In genomic region chr22:32660292-32660691, GRCh38 we compare ENCODE assay signal across 8 cellular contexts.
A peak's percentile ranks its signal among the peaks of the same experiment; 100 is the strongest.
DNase-seq lines count a peak whose midpoint lies in the region; ATAC-seq and TF ChIP-seq lines count a peak whose summit lies in the region.

No MANE protein-coding gene starts in this region.

- 43% methylated on average over 9 of the region's 9 CpGs for WGBS in prostate gland

- peaks cover 4% of the 10 kb centered on the region for H3K27me3 ChIP-seq in CD4-positive, alpha-beta T cell (ENCODE audit: control insufficient read depth, insufficient read depth, low read length)
- H3K27me3 ChIP-seq in Peyer's patch (no peaks in the 10 kb centered on the region), prostate gland (replicated peaks; ENCODE audit: insufficient read depth) (no peaks in the 10 kb centered on the region)

- no peaks in the 10 kb centered on the region for H3K9me3 ChIP-seq in CD4-positive, alpha-beta T cell (ENCODE audit: control insufficient read depth, low read length)
- no peaks in the 10 kb centered on the region for H3K9me3 ChIP-seq in Peyer's patch
- H3K9me3 ChIP-seq in prostate gland = no peaks in the 10 kb centered on the region

- no peak for ATAC-seq in CD4-positive, alpha-beta T cell (ENCODE audit: poor library complexity)
- peak; percentile 77 for ATAC-seq in Right ventricle myocardium superior (ENCODE audit: poor library complexity)

- H3K27ac ChIP-seq in CD4-positive, alpha-beta T cell (ENCODE audit: low read depth, low read length) = no peak overlapping the region
- H3K27ac ChIP-seq in Peyer's patch (no peak overlapping the region), prostate gland (no peak overlapping the region)

- POLR2A ChIA-PET in CD4-positive, alpha-beta T cell (lab: Charles Lee) = interaction anchor here (1.0 to 1.1 kb wide), 2 partner anchors 16 to 136 kb away, joined by 3 to 8 read pairs; no protein-coding TSS in a partner anchor

- H3K27ac Mint-ChIP-seq in CD4-positive, alpha-beta T cell = no peak overlapping the region
- H3K27ac Mint-ChIP-seq in HFFc6 = no peak overlapping the region

- CTCF ChIA-PET in CD4-positive, alpha-beta T cell (lab: Charles Lee) = interaction anchor here (1.0 to 2.7 kb wide), 2 partner anchors 15 to 137 kb away, joined by 3 to 16 read pairs; no protein-coding TSS in a partner anchor

- TF ChIP-seq POLR2A in Peyer's patch (IDR thresholded peaks at IDR 0.05) (no peak), prostate gland (IDR thresholded peaks at IDR 0.05) (no peak)

- no peak overlapping the region for H3K4me3 Mint-ChIP-seq in CD4-positive, alpha-beta T cell
- no peak overlapping the region for H3K4me3 Mint-ChIP-seq in HFFc6

- H3K4me1 Mint-ChIP-seq in CD4-positive, alpha-beta T cell (ENCODE audit: low read depth) = no peaks in the 10 kb centered on the region
- H3K4me1 Mint-ChIP-seq in HFFc6 (ENCODE audit: low read depth) = peaks cover 30% of the 10 kb centered on the region

- intact Hi-C loops in CD4-positive, alpha-beta T cell (cut with DNase I, micrococcal nuclease) = loop anchor here (1.0 to 5.0 kb wide), 3 partner anchors 137 to 342 kb away; no protein-coding TSS in a partner anchor
- intact Hi-C loops in Right ventricle myocardium superior (cut with DNase I) (loop anchor here (2.0 to 5.0 kb wide), 3 partner anchors 128 to 337 kb away; no protein-coding TSS in a partner anchor), prostate gland (cut with DNase I) (loop anchor here (5.0 kb wide), 2 partner anchors 128 to 137 kb away; no protein-coding TSS in a partner anchor)

- no peaks in the 10 kb centered on the region for H3K9me3 Mint-ChIP-seq in CD4-positive, alpha-beta T cell
- no peaks in the 10 kb centered on the region for H3K9me3 Mint-ChIP-seq in HFFc6

- H3K36me3 Mint-ChIP-seq in CD4-positive, alpha-beta T cell (ENCODE audit: low read depth) = no peaks in the 10 kb centered on the region
- H3K36me3 Mint-ChIP-seq in HFFc6 (ENCODE audit: low read depth) = no peaks in the 10 kb centered on the region

- peak; percentile 27 to 62 (median 39) for DNase-seq in CD4-positive, alpha-beta T cell
- DNase-seq in HFFc6 (peak; percentile 43), Peyer's patch (peak; percentile 35 to 83 (median 73)), Right ventricle myocardium superior (peak; percentile 82), prostate gland (ENCODE audit: low spot score) (peak; percentile 54), NCI-H2196 (lab: John Stamatoyannopoulos, UW; ENCODE audit: unreplicated experiment) (no peak), DMS79 (lab: John Stamatoyannopoulos, UW) (no peak)
- peak in 3 of 4 experiments; percentile 6 to 46 (median 37) for DNase-seq in activated naive CD4-positive, alpha-beta T cell (lab: John Stamatoyannopoulos, UW)

- peaks cover 17% of the 10 kb centered on the region for H3K27me3 Mint-ChIP-seq in CD4-positive, alpha-beta T cell
- peaks cover 1% of the 10 kb centered on the region for H3K27me3 Mint-ChIP-seq in HFFc6 (ENCODE audit: insufficient read depth)

- H3K36me3 ChIP-seq in Peyer's patch (no peaks in the 10 kb centered on the region), prostate gland (no peaks in the 10 kb centered on the region)

- no peak overlapping the region for H3K4me3 ChIP-seq in Peyer's patch
- no peak overlapping the region for H3K4me3 ChIP-seq in prostate gland

- TF ChIP-seq CTCF in CD4-positive, alpha-beta T cell (IDR thresholded peaks at IDR 0.05) = peak; percentile 68
- peak; percentile 91 for TF ChIP-seq CTCF in HFFc6 (IDR thresholded peaks at IDR 0.05)
- peak in 4 of 6 experiments; percentile 49 to 80 (median 76) for TF ChIP-seq CTCF in Peyer's patch (IDR thresholded peaks at IDR 0.05)
- TF ChIP-seq CTCF in prostate gland (IDR thresholded peaks at IDR 0.05) = peak; percentile 55 to 81 (median 77)

- H3K4me1 ChIP-seq in Peyer's patch = no peaks in the 10 kb centered on the region
- no peaks in the 10 kb centered on the region for H3K4me1 ChIP-seq in prostate gland (replicated peaks)

Comparison
In these comparisons a context has a peak if more than half of its experiments do, and no peak if none do; other contexts are left out.
1. DNase-seq: peak in CD4-positive, alpha-beta T cell (10 of 10), HFFc6 (single experiment), Peyer's patch (3 of 3), activated naive CD4-positive, alpha-beta T cell (3 of 4), Right ventricle myocardium superior (single experiment) and prostate gland (single experiment); none in NCI-H2196 (single experiment) and DMS79 (single experiment).
2. Peak in every context shown above with its lines, with median percentiles within 50 percentile points of each other: CTCF ChIP-seq.